1 cellular context compared by ENCODE assay signal in the genomic region with DNA sequence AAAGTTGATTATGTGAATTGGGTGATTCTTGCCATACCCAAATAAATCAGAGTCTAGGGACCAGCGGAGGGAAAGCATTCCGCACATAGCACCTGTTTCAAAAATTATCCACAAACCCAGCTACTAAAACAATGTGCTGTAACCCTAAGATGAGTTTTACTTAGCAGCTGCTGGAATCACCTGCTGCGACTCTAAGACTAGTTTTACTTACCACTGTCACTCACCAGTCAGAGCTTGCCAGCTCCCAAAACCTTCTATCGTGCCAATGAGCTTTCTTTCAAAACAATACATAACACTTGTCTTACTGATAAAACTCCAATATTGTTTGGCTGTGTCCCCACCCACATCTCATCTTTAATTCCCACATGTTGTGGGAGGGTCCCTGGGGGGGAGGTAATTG.
A peak's percentile ranks its signal among the peaks of the same experiment; 100 is the strongest.
TF ChIP-seq lines count a peak whose summit lies in the region.

No MANE protein-coding gene starts in this region.

TF ChIP-seq in K562, 482 proteins besides CTCF, POLR2A, EP300 and RAD21:
- TF ChIP-seq ERF (CRISPR knock-in tag; IDR thresholded peaks at IDR 0.05) (no peak), TCFL5 (CRISPR knock-in tag; conservative IDR thresholded peaks at IDR 0.05) (no peak), CXXC5 (CRISPR knock-in tag; IDR thresholded peaks at IDR 0.05) (0 out of 2 replicates have a peak, but pooled peaks have one; percentile 20), ZNF785 (CRISPR knock-in tag; IDR thresholded peaks at IDR 0.05) (no peak), CBFA2T3 (IDR thresholded peaks at IDR 0.05) (no peak), MTF1 (CRISPR knock-in tag; IDR thresholded peaks at IDR 0.05; ENCODE audit: borderline replicate concordance) (no peak), ZEB2 (IDR thresholded peaks at IDR 0.05) (peak; percentile 90), ARNT (IDR thresholded peaks at IDR 0.05) (no peak)
- TF ChIP-seq, protein P1, sequence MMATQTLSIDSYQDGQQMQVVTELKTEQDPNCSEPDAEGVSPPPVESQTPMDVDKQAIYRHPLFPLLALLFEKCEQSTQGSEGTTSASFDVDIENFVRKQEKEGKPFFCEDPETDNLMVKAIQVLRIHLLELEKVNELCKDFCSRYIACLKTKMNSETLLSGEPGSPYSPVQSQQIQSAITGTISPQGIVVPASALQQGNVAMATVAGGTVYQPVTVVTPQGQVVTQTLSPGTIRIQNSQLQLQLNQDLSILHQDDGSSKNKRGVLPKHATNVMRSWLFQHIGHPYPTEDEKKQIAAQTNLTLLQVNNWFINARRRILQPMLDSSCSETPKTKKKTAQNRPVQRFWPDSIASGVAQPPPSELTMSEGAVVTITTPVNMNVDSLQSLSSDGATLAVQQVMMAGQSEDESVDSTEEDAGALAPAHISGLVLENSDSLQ (IDR thresholded peaks at IDR 0.05), result peak; percentile 86
- TF ChIP-seq, protein P2, sequence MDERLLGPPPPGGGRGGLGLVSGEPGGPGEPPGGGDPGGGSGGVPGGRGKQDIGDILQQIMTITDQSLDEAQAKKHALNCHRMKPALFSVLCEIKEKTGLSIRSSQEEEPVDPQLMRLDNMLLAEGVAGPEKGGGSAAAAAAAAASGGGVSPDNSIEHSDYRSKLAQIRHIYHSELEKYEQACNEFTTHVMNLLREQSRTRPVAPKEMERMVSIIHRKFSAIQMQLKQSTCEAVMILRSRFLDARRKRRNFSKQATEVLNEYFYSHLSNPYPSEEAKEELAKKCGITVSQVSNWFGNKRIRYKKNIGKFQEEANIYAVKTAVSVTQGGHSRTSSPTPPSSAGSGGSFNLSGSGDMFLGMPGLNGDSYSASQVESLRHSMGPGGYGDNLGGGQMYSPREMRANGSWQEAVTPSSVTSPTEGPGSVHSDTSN (CRISPR knock-in tag; IDR thresholded peaks at IDR 0.05; ENCODE audit: low read depth), result no peak
- TF ChIP-seq, protein P2 (tag; conservative IDR thresholded peaks at IDR 0.05; ENCODE audit: low read depth), result peak; percentile 43; the same call in 1 of the 2 replicates
